Comparison of ENCODE assay signal across 1 cellular context in genomic region chr3:48765376-48765775, GRCh38.
TF ChIP-seq lines count a peak whose summit lies in the region.

No MANE protein-coding gene starts in this region.

TF ChIP-seq in liver, 16 proteins besides CTCF, POLR2A, EP300 and RAD21 (continued from another document):
- TF ChIP-seq, protein P1, sequence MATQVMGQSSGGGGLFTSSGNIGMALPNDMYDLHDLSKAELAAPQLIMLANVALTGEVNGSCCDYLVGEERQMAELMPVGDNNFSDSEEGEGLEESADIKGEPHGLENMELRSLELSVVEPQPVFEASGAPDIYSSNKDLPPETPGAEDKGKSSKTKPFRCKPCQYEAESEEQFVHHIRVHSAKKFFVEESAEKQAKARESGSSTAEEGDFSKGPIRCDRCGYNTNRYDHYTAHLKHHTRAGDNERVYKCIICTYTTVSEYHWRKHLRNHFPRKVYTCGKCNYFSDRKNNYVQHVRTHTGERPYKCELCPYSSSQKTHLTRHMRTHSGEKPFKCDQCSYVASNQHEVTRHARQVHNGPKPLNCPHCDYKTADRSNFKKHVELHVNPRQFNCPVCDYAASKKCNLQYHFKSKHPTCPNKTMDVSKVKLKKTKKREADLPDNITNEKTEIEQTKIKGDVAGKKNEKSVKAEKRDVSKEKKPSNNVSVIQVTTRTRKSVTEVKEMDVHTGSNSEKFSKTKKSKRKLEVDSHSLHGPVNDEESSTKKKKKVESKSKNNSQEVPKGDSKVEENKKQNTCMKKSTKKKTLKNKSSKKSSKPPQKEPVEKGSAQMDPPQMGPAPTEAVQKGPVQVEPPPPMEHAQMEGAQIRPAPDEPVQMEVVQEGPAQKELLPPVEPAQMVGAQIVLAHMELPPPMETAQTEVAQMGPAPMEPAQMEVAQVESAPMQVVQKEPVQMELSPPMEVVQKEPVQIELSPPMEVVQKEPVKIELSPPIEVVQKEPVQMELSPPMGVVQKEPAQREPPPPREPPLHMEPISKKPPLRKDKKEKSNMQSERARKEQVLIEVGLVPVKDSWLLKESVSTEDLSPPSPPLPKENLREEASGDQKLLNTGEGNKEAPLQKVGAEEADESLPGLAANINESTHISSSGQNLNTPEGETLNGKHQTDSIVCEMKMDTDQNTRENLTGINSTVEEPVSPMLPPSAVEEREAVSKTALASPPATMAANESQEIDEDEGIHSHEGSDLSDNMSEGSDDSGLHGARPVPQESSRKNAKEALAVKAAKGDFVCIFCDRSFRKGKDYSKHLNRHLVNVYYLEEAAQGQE (IDR thresholded peaks at IDR 0.05): no peak
- TF ChIP-seq FOXA2 (IDR thresholded peaks at IDR 0.05) (no peak), JUND (IDR thresholded peaks at IDR 0.05) (no peak), EGR1 (IDR thresholded peaks at IDR 0.05; ENCODE audit: low read depth in 2 of 2) (no peak), ZBTB33 (IDR thresholded peaks at IDR 0.05) (no peak)
